ENCODE assay signal across 2 cellular contexts in genomic region chr12:4217091-4217490, GRCh38.
TF ChIP-seq lines count a peak whose summit lies in the region.

No MANE protein-coding gene starts in this region.

TF ChIP-seq in GM12891, 5 proteins besides CTCF, POLR2A, EP300 and RAD21:
- TF ChIP-seq SPI1 (IDR thresholded peaks at IDR 0.05; ENCODE audit: low read depth, low read length) (peak; percentile 54), TAF1 (IDR thresholded peaks at IDR 0.05; ENCODE audit: low read depth, low read length) (no peak)

TF ChIP-seq in K562, 482 proteins besides CTCF, POLR2A, EP300 and RAD21:
- TF ChIP-seq DNMT1 (IDR thresholded peaks at IDR 0.05) (no peak), SPI1 (IDR thresholded peaks at IDR 0.05; ENCODE audit: borderline replicate concordance, low read depth, low read length) (peak; percentile 5; the same call in 1 of the 2 replicates)
